Comparison of ENCODE assay signal across 8 cellular contexts in the genomic region with DNA sequence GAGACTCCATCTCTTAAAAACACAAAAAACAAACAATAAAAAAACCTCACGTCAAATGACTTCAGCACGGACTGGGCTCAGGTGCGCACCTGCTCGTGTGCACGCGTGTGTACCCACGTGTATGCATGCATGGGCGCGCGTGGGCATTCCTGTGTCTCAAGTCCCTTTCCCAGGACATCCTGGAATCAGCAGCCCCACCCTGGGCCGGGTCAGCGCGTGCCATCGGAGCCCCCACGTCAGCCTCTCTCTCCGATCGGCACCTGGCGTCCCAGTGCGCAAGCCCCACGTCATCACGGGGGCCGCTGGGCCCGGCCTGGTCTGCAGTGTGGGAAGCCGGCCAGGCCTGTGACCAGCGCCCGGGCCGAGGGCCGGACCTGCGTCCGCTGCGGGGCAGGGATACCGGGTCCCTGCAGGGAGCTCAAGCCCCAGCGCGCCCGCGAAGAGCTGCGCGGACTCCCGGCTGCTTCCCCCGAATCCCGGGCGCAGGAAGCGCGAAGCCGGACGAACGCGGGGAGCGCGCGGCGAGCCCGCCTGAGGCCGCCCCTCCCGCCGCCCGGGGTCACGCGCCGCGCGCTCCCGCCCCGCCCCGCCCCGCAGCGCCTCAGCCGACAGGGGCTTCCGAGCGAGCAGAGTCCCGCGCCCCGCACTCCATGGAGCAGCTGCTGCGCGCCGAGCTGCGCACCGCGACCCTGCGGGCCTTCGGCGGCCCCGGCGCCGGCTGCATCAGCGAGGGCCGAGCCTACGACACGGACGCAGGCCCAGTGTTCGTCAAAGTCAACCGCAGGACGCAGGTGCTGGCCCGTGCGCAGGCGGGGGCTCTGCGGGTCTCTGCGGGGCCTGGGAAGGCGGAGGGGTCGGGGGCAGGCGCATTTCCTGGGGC. TPM values are rescaled to one million over a fixed set of nuclear protein-coding genes. Genes with fewer than 3 reads are reported as not detected.
DNase-seq lines count a peak whose midpoint lies in the region; ATAC-seq and TF ChIP-seq lines count a peak whose summit lies in the region.

A gene (plus strand): TSS at position 629 of the 880 bp plus-strand sequence. CDS start 22 bp downstream, at position 651.

- H3K4me3 Mint-ChIP-seq in Calu3 (ENCODE audit: low read depth, unreplicated experiment) (peak within 1 kb of the TSS; percentile 68), endothelial cell (ENCODE audit: unreplicated experiment) (peak within 1 kb of the TSS; percentile 85)
- H3K4me3 Mint-ChIP-seq in activated CD8-positive, alpha-beta T cell treated with anti-CD3 and anti-CD28 coated beads for 36 hours, result peak within 1 kb of the TSS; percentile 44

- ATAC-seq in activated CD8-positive, alpha-beta T cell treated with anti-CD3 and anti-CD28 coated beads for 36 hours, result peak; percentile 61
- no peak for ATAC-seq in GM21723 (IDR thresholded peaks at IDR 0.05; ENCODE audit: unreplicated experiment)

- peak within 1 kb of the TSS; percentile 57 for H3K4me3 ChIP-seq in MG63
- peak within 1 kb of the TSS; percentile 84 to 85 for H3K4me3 ChIP-seq in stomach smooth muscle (ENCODE audit: low read length in 2 of 2)

- peaks cover 30% of the 10 kb centered on the region for H3K36me3 Mint-ChIP-seq in Calu3 (ENCODE audit: insufficient read depth, unreplicated experiment)
- H3K36me3 Mint-ChIP-seq in activated CD8-positive, alpha-beta T cell treated with anti-CD3 and anti-CD28 coated beads for 36 hours (ENCODE audit: low read depth), result peaks cover 20% of the 10 kb centered on the region
- H3K36me3 Mint-ChIP-seq in endothelial cell (ENCODE audit: low read depth, unreplicated experiment), result peaks cover 18% of the 10 kb centered on the region

- no peaks in the 10 kb centered on the region for H3K27me3 Mint-ChIP-seq in Calu3 (ENCODE audit: unreplicated experiment)
- H3K27me3 Mint-ChIP-seq in activated CD8-positive, alpha-beta T cell treated with anti-CD3 and anti-CD28 coated beads for 36 hours, result no peaks in the 10 kb centered on the region
- H3K27me3 Mint-ChIP-seq in endothelial cell (ENCODE audit: unreplicated experiment), result peaks cover 4% of the 10 kb centered on the region

- H3K36me3 ChIP-seq in MG63 (peaks cover 41% of the 10 kb centered on the region), stomach smooth muscle (ENCODE audit: control insufficient read depth in 2 of 2, insufficient read depth in 2 of 2, low read length in 2 of 2) (peaks cover 4 to 13% of the 10 kb centered on the region in 2 donors)

- peak within 1 kb of the TSS; percentile 67 for H3K27ac ChIP-seq in stomach smooth muscle (ENCODE audit: low read length)

- TF ChIP-seq CTCF in Calu3 (IDR thresholded peaks at IDR 0.05; ENCODE audit: unreplicated experiment) (no peak), endothelial cell (IDR thresholded peaks at IDR 0.05; ENCODE audit: unreplicated experiment) (no peak)
- no peak for TF ChIP-seq CTCF in activated CD8-positive, alpha-beta T cell treated with anti-CD3 and anti-CD28 coated beads for 36 hours (IDR thresholded peaks at IDR 0.05)

- DNase-seq in Calu3 (peak; percentile 62), MG63 (peak; percentile 64), endothelial cell (ENCODE audit: low spot score) (peak; percentile 66), lung microvascular endothelial cell (ENCODE audit: low read depth in 2 of 2) (peak; percentile 63 to 76), HEK293T (ENCODE audit: extremely low spot score) (no peak)
- DNase-seq in activated CD8-positive, alpha-beta T cell treated with anti-CD3 and anti-CD28 coated beads for 36 hours, result peak; percentile 20

- peaks cover 14% of the 10 kb centered on the region for H3K4me1 ChIP-seq in stomach smooth muscle (ENCODE audit: control insufficient read depth, insufficient read depth, low read length)

- POLR2A ChIA-PET in activated CD8-positive, alpha-beta T cell treated with anti-CD3 and anti-CD28 coated beads for 36 hours (lab: Charles Lee), result interaction anchor here (1.3 kb wide), 1 partner anchor 18 kb away, joined by 3 read pairs; a partner anchor contains a TSS
- POLR2A ChIA-PET in HEK293T (lab: Yijun Ruan, JAX), result no interaction called here

- CTCF ChIA-PET in Calu3 (lab: Charles Lee) (no interaction called here), HEK293T (lab: Yijun Ruan, JAX) (no interaction called here)
- CTCF ChIA-PET in activated CD8-positive, alpha-beta T cell treated with anti-CD3 and anti-CD28 coated beads for 36 hours (lab: Charles Lee), result interaction anchor here (1.3 kb wide), 1 partner anchor 66 kb away, joined by 3 read pairs; no protein-coding TSS in a partner anchor

- H3K4me1 Mint-ChIP-seq in Calu3 (ENCODE audit: low read depth, unreplicated experiment), result no peaks in the 10 kb centered on the region
- peaks cover 2% of the 10 kb centered on the region for H3K4me1 Mint-ChIP-seq in activated CD8-positive, alpha-beta T cell treated with anti-CD3 and anti-CD28 coated beads for 36 hours (ENCODE audit: low read depth)
- peaks cover 3% of the 10 kb centered on the region for H3K4me1 Mint-ChIP-seq in endothelial cell (ENCODE audit: unreplicated experiment)

- peak within 1 kb of the TSS; percentile 75 to 79 for H3K9ac ChIP-seq in stomach smooth muscle (ENCODE audit: low read length in 2 of 2)

- H3K27ac Mint-ChIP-seq in Calu3 (ENCODE audit: unreplicated experiment) (no peak within 1 kb of the TSS), endothelial cell (ENCODE audit: unreplicated experiment) (no peak within 1 kb of the TSS)
- H3K27ac Mint-ChIP-seq in activated CD8-positive, alpha-beta T cell treated with anti-CD3 and anti-CD28 coated beads for 36 hours, result no peak within 1 kb of the TSS

- no TSS peak for BruUV-seq in Calu3 (replicated peaks; lab: Mats Ljungman, UMichigan)

- H3K27me3 ChIP-seq in MG63 (no peaks in the 10 kb centered on the region), stomach smooth muscle (ENCODE audit: control insufficient read depth in 1 of 2, insufficient read depth in 2 of 2, low read length in 2 of 2) (no peaks in the 10 kb centered on the region)

- intact Hi-C loops in Calu3 (cut with micrococcal nuclease; ENCODE audit: unreplicated experiment), result no loop called here
- intact Hi-C loops in activated CD8-positive, alpha-beta T cell treated with anti-CD3 and anti-CD28 coated beads for 36 hours (cut with micrococcal nuclease), result no loop called here

- H3K9me3 ChIP-seq in MG63 (peaks cover 18% of the 10 kb centered on the region), stomach smooth muscle (ENCODE audit: control insufficient read depth in 2 of 2, low read length in 2 of 2) (no peaks in the 10 kb centered on the region)

- H3K9me3 Mint-ChIP-seq in Calu3 (ENCODE audit: low read depth, unreplicated experiment) (peaks cover 5% of the 10 kb centered on the region), endothelial cell (ENCODE audit: unreplicated experiment) (peaks cover 3% of the 10 kb centered on the region)
- H3K9me3 Mint-ChIP-seq in activated CD8-positive, alpha-beta T cell treated with anti-CD3 and anti-CD28 coated beads for 36 hours, result peaks cover 9% of the 10 kb centered on the region

TF ChIP-seq in HEK293T, 16 proteins besides CTCF, POLR2A, EP300 and RAD21:
- no peak for TF ChIP-seq FOXA1 (IDR thresholded peaks at IDR 0.05)
- TF ChIP-seq SP1 (IDR thresholded peaks at IDR 0.05), result no peak
- no peak for TF ChIP-seq ELF4 (IDR thresholded peaks at IDR 0.05)
- no peak for TF ChIP-seq CTBP1 (IDR thresholded peaks at IDR 0.05; ENCODE audit: borderline replicate concordance)
- TF ChIP-seq HDGF (IDR thresholded peaks at IDR 0.05; ENCODE audit: borderline replicate concordance), result no peak
- no peak for TF ChIP-seq ZNF384 (IDR thresholded peaks at IDR 0.05)
- TF ChIP-seq BHLHE40 (IDR thresholded peaks at IDR 0.05; ENCODE audit: borderline replicate concordance), result no peak
- no peak for TF ChIP-seq LEF1 (IDR thresholded peaks at IDR 0.05; ENCODE audit: borderline replicate concordance)
- TF ChIP-seq NFRKB (IDR thresholded peaks at IDR 0.05), result no peak
- no peak for TF ChIP-seq SUZ12 (IDR thresholded peaks at IDR 0.05)
- no peak for TF ChIP-seq TARDBP (IDR thresholded peaks at IDR 0.05)
- no peak for TF ChIP-seq L3MBTL2 (conservative IDR thresholded peaks at IDR 0.05)
- no peak for TF ChIP-seq FOXM1 (IDR thresholded peaks at IDR 0.05; ENCODE audit: borderline replicate concordance)
- no peak for TF ChIP-seq FOXK2 (IDR thresholded peaks at IDR 0.05)
- TF ChIP-seq ARNT (IDR thresholded peaks at IDR 0.05), result no peak
- TF ChIP-seq, protein P1, sequence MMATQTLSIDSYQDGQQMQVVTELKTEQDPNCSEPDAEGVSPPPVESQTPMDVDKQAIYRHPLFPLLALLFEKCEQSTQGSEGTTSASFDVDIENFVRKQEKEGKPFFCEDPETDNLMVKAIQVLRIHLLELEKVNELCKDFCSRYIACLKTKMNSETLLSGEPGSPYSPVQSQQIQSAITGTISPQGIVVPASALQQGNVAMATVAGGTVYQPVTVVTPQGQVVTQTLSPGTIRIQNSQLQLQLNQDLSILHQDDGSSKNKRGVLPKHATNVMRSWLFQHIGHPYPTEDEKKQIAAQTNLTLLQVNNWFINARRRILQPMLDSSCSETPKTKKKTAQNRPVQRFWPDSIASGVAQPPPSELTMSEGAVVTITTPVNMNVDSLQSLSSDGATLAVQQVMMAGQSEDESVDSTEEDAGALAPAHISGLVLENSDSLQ (IDR thresholded peaks at IDR 0.05), result no peak

RNA-seq across cellular contexts. Expression of the gene that starts here (rescaled TPM):
- total RNA-seq in Calu3 (2022) (13.4 and 15.5 TPM in 2 replicates), endothelial cell (ENCODE audit: unreplicated experiment) (10.6 TPM), lung microvascular endothelial cell (3.3 and 4.0 TPM in 2 replicates)
- total RNA-seq in MG63 (2014; rRNA removed; shearing (Covaris generic); ENCODE audit: low replicate concordance), result not detected in 2 replicates
- 1 to 10 TPM in 1 of 2 experiments, under 1 TPM in 1; 0.96 to 1.2 TPM for total RNA-seq in activated CD8-positive, alpha-beta T cell treated with anti-CD3 and anti-CD28 coated beads for 36 hours

Comparison
In these comparisons a context has a peak if more than half of its experiments do, and no peak if none do; other contexts are left out.
1. Peak in DNase-seq and H3K4me3 ChIP-seq in MG63; RNA of the gene not detected or under 1 TPM.